8 cellular contexts compared by ENCODE assay signal in the genomic region with DNA sequence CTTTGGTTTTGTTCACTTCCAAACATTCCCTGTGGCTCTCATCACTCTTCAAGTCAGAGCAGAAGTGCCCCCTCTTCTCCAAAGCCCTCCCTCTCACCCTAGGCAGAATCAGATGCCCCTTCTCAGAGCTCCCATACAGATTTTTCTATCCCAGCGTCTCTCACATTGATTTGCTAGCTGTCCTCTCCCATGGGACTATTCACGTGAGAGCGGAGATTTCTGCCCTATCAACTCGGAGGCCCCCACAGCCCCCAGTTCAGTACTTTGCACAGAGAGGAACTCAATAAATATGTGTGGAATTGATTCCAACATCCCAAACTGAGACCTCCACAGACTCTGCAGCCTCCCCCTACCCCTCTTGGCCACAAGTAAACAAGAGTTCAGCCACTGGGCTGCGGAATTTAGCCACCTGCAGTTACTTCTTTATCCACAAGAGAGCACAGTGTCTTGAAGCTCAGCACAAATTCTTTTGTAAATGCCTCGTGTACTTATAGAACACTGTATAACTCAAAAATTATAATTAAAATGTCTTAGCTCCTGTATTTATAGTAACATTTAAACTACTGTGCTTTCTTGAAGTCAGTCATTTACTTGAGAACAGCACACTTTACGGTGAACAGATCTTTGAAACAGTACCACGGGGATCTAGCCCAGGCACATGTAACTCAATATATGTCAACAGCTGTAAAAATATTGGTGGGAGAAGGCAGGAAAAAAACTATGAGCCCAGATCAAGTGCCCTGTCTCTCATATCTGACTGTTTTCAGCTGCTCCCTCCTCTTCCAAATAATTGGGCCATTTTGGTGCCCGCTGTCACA.
DNase-seq lines count a peak whose midpoint lies in the region; ATAC-seq, FAIRE-seq and TF ChIP-seq lines count a peak whose summit lies in the region.

No MANE protein-coding gene starts in this region.

- H3K36me3 ChIP-seq in BLaER1 (peaks cover 5% of the 10 kb centered on the region; the same call in 1 of the 2 replicates), WERI-Rb-1 (no peaks in the 10 kb centered on the region), HepG2 (replicated peaks in 1 of 2; ENCODE audit: control insufficient read depth in 1 of 2, insufficient read depth in 2 of 2, low read length in 2 of 2) (no peaks in the 10 kb centered on the region)

- H3K27ac ChIP-seq in BLaER1 (peak overlapping the region; percentile 49; the same call in 1 of the 2 replicates), WERI-Rb-1 (peak overlapping the region; percentile 86), HepG2 (ENCODE audit: extremely low read length, insufficient read depth, low read length) (no peak overlapping the region)

- H3K4me1 ChIP-seq in BLaER1 (peaks cover 39% of the 10 kb centered on the region), HepG2 (ENCODE audit: insufficient read depth, low read length) (no peaks in the 10 kb centered on the region)

- POLR2A ChIA-PET in HepG2 (lab: Yijun Ruan, JAX) = no interaction called here

- TF ChIP-seq POLR2A in HepG2 (IDR thresholded peaks at IDR 0.05; ENCODE audit: insufficient read depth in 1 of 2, low read depth in 2 of 2, low read length in 2 of 2) = no peak

- no peak overlapping the region for H2AFZ ChIP-seq in HepG2 (ENCODE audit: low read length)

- TF ChIP-seq EP300 in HepG2 (IDR thresholded peaks at IDR 0.05; ENCODE audit: low read depth in 2 of 2, low read length in 2 of 2) = no peak
- TF ChIP-seq EP300 in HepG2 (CRISPR knock-in tag; IDR thresholded peaks at IDR 0.05; ENCODE audit: borderline replicate concordance) = no peak

- CTCF ChIA-PET in HepG2 (lab: Yijun Ruan, JAX; ENCODE audit: low intra/inter-chr PET ratio, low total read pairs) = interaction anchor here (1.3 kb wide), 1 partner anchor 366 kb away, joined by 4 read pairs; no protein-coding TSS in a partner anchor
- CTCF ChIA-PET in activated naive CD4-positive, alpha-beta T cell treated with anti-CD3 and anti-CD28 coated beads, Interleukin-2, amount 10 ng/mL, durations not matched to agents 7 days and 5 days (lab: Charles Lee) = no interaction called here
- CTCF ChIA-PET in activated naive CD4-positive, alpha-beta T cell treated with anti-CD3 and anti-CD28 coated beads for 36 hours (lab: Charles Lee) = interaction anchor here (1.0 kb wide), 1 partner anchor 37 kb away, joined by 4 read pairs; no protein-coding TSS in a partner anchor

- H3K4me3 Mint-ChIP-seq in activated naive CD4-positive, alpha-beta T cell treated with anti-CD3 and anti-CD28 coated beads, Interleukin-2, amount 10 ng/mL, durations not matched to agents 7 days and 5 days = no peak overlapping the region
- H3K4me3 Mint-ChIP-seq in activated naive CD4-positive, alpha-beta T cell treated with anti-CD3 and anti-CD28 coated beads for 36 hours = no peak overlapping the region

- WGBS in HepG2 (ENCODE audit: low lambda C conversion rate) = 39% methylated on average over 9 of the region's 9 CpGs

- peak; percentile 57 for TF ChIP-seq CTCF in LNCaP clone FGC (IDR thresholded peaks at IDR 0.05; ENCODE audit: control insufficient read depth, extremely low read depth, insufficient read depth)
- peak; percentile 66 for TF ChIP-seq CTCF in WERI-Rb-1 (IDR thresholded peaks at IDR 0.05; ENCODE audit: low read depth, low read length)
- peak; percentile 42; the same call in 1 of the 2 replicates for TF ChIP-seq CTCF in HepG2 (CRISPR knock-in tag; IDR thresholded peaks at IDR 0.05)

- in situ Hi-C loops in HepG2 (cut with HindIII; ENCODE audit: extremely low pct_ligation_motif_present, low pct_unique_long_range_greater_than_20kb) = no loop called here

- no peak overlapping the region for H3K27ac Mint-ChIP-seq in activated naive CD4-positive, alpha-beta T cell treated with anti-CD3 and anti-CD28 coated beads, Interleukin-2, amount 10 ng/mL, durations not matched to agents 7 days and 5 days
- no peak overlapping the region for H3K27ac Mint-ChIP-seq in activated naive CD4-positive, alpha-beta T cell treated with anti-CD3 and anti-CD28 coated beads for 36 hours

- H3K9me3 ChIP-seq in BLaER1 = no peaks in the 10 kb centered on the region
- H3K9me3 ChIP-seq in WERI-Rb-1 (ENCODE audit: severe bottlenecking) = no peaks in the 10 kb centered on the region
- H3K9me3 ChIP-seq in HepG2 (ENCODE audit: low read length) = no peaks in the 10 kb centered on the region

- no peaks in the 10 kb centered on the region for H3K4me1 Mint-ChIP-seq in activated naive CD4-positive, alpha-beta T cell treated with anti-CD3 and anti-CD28 coated beads, Interleukin-2, amount 10 ng/mL, durations not matched to agents 7 days and 5 days
- no peaks in the 10 kb centered on the region for H3K4me1 Mint-ChIP-seq in activated naive CD4-positive, alpha-beta T cell treated with anti-CD3 and anti-CD28 coated beads for 36 hours (ENCODE audit: low read depth)

- FAIRE-seq in HepG2 (lab: Jason Lieb, UNC) = peak; percentile 63

- peak overlapping the region; percentile 61 for H3K9ac ChIP-seq in BLaER1
- no peak overlapping the region for H3K9ac ChIP-seq in HepG2 (ENCODE audit: insufficient read depth, low read depth, low read length)

- ATAC-seq in HepG2 (peak; percentile 83), HG02981 (IDR thresholded peaks at IDR 0.05; ENCODE audit: unreplicated experiment) (no peak), HG03565 (IDR thresholded peaks at IDR 0.05; ENCODE audit: unreplicated experiment) (no peak)

- BruUV-seq in HepG2 (replicated peaks; lab: Mats Ljungman, UMichigan) = no TSS peak

- peak; percentile 8 for DNase-seq in LNCaP clone FGC (ENCODE audit: low read depth)
- DNase-seq in WERI-Rb-1 = peak; percentile 47
- DNase-seq in HepG2 (ENCODE audit: low spot score) = peak; percentile 44
- no peak for DNase-seq in activated naive CD4-positive, alpha-beta T cell treated with anti-CD3 and anti-CD28 coated beads, Interleukin-2, amount 10 ng/mL, durations not matched to agents 7 days and 5 days
- no peak for DNase-seq in activated naive CD4-positive, alpha-beta T cell treated with anti-CD3 and anti-CD28 coated beads for 36 hours

- H3K36me3 Mint-ChIP-seq in activated naive CD4-positive, alpha-beta T cell treated with anti-CD3 and anti-CD28 coated beads, Interleukin-2, amount 10 ng/mL, durations not matched to agents 7 days and 5 days = no peaks in the 10 kb centered on the region
- H3K36me3 Mint-ChIP-seq in activated naive CD4-positive, alpha-beta T cell treated with anti-CD3 and anti-CD28 coated beads for 36 hours (ENCODE audit: low read depth) = no peaks in the 10 kb centered on the region

- H3K27me3 Mint-ChIP-seq in activated naive CD4-positive, alpha-beta T cell treated with anti-CD3 and anti-CD28 coated beads, Interleukin-2, amount 10 ng/mL, durations not matched to agents 7 days and 5 days = no peaks in the 10 kb centered on the region
- no peaks in the 10 kb centered on the region for H3K27me3 Mint-ChIP-seq in activated naive CD4-positive, alpha-beta T cell treated with anti-CD3 and anti-CD28 coated beads for 36 hours (ENCODE audit: low read depth)

- intact Hi-C loops in HepG2 (cut with micrococcal nuclease; ENCODE audit: unreplicated experiment) = loop anchor here (5.0 kb wide), 1 partner anchor 366 kb away; no protein-coding TSS in a partner anchor
- intact Hi-C loops in activated naive CD4-positive, alpha-beta T cell treated with anti-CD3 and anti-CD28 coated beads for 36 hours (cut with micrococcal nuclease) = no loop called here

- H3K79me2 ChIP-seq in HepG2 (ENCODE audit: insufficient read depth, low read length) = no peaks in the 10 kb centered on the region

- no peaks in the 10 kb centered on the region for H3K9me3 Mint-ChIP-seq in activated naive CD4-positive, alpha-beta T cell treated with anti-CD3 and anti-CD28 coated beads, Interleukin-2, amount 10 ng/mL, durations not matched to agents 7 days and 5 days
- no peaks in the 10 kb centered on the region for H3K9me3 Mint-ChIP-seq in activated naive CD4-positive, alpha-beta T cell treated with anti-CD3 and anti-CD28 coated beads for 36 hours

- H3K27me3 ChIP-seq in BLaER1 (no peaks in the 10 kb centered on the region), WERI-Rb-1 (ENCODE audit: insufficient read depth, low read depth, severe bottlenecking) (no peaks in the 10 kb centered on the region), HepG2 (ENCODE audit: control insufficient read depth in 1 of 2, insufficient read depth in 2 of 2, low read length in 2 of 2) (peaks cover 0 to 10% of the 10 kb centered on the region in 2 experiments; a peak in 2 of 5 replicates)

- H3K4me3 ChIP-seq in BLaER1 = peak overlapping the region; percentile 22; the same call in 1 of the 2 replicates
- H3K4me3 ChIP-seq in LNCaP clone FGC (ENCODE audit: low read depth, low read length) = no peak overlapping the region
- H3K4me3 ChIP-seq in WERI-Rb-1 (ENCODE audit: low read depth, low read length) = peak overlapping the region; percentile 49
- no peak overlapping the region for H3K4me3 ChIP-seq in HepG2 (replicated peaks in 1 of 3; ENCODE audit: insufficient read depth in 1 of 3, low read depth in 2 of 3, low read length in 3 of 3)

- 0 out of 2 replicates have a peak, but pooled peaks have one; percentile 22 for TF ChIP-seq RAD21 in HepG2 (CRISPR knock-in tag; IDR thresholded peaks at IDR 0.05)

- H3K4me2 ChIP-seq in BLaER1 (peak overlapping the region; percentile 82), HepG2 (ENCODE audit: low read depth, low read length) (no peak overlapping the region)

- H4K20me1 ChIP-seq in BLaER1 = peaks cover 45% of the 10 kb centered on the region
- H4K20me1 ChIP-seq in HepG2 (ENCODE audit: insufficient read depth, low read length) = no peaks in the 10 kb centered on the region

TF ChIP-seq in HepG2, 621 proteins besides CTCF, POLR2A, EP300 and RAD21 (continues in another document):
- TF ChIP-seq RFX3 (CRISPR knock-in tag; IDR thresholded peaks at IDR 0.05) (no peak), ZNF292 (CRISPR knock-in tag; IDR thresholded peaks at IDR 0.05; ENCODE audit: borderline replicate concordance, low read depth) (no peak), RNF2 (conservative IDR thresholded peaks at IDR 0.05; ENCODE audit: low read depth) (no peak), ZNF180 (CRISPR knock-in tag; IDR thresholded peaks at IDR 0.05; ENCODE audit: borderline replicate concordance, low read depth) (no peak), FLYWCH1 (CRISPR knock-in tag; IDR thresholded peaks at IDR 0.05) (no peak), ZMYM2 (CRISPR knock-in tag; IDR thresholded peaks at IDR 0.05) (no peak), STAG1 (CRISPR knock-in tag; IDR thresholded peaks at IDR 0.05) (peak; percentile 21; the same call in 1 of the 2 replicates), SIX1 (CRISPR knock-in tag; IDR thresholded peaks at IDR 0.05; ENCODE audit: borderline replicate concordance) (no peak), SMC3 (IDR thresholded peaks at IDR 0.05; ENCODE audit: low read length) (peak; percentile 22; the same call in 1 of the 2 replicates), MEIS2 (CRISPR knock-in tag; IDR thresholded peaks at IDR 0.05) (no peak)
- TF ChIP-seq, protein P1, sequence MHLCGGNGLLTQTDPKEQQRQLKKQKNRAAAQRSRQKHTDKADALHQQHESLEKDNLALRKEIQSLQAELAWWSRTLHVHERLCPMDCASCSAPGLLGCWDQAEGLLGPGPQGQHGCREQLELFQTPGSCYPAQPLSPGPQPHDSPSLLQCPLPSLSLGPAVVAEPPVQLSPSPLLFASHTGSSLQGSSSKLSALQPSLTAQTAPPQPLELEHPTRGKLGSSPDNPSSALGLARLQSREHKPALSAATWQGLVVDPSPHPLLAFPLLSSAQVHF (CRISPR knock-in tag; IDR thresholded peaks at IDR 0.05) = no peak

Comparison
In these comparisons a context has a peak if more than half of its experiments do, and no peak if none do; other contexts are left out.
1. H3K4me3 ChIP-seq: peak in BLaER1 (single experiment) and WERI-Rb-1 (single experiment); none in LNCaP clone FGC (single experiment) and HepG2 (0 of 3).
2. DNase-seq: peak in LNCaP clone FGC (single experiment), WERI-Rb-1 (single experiment) and HepG2 (single experiment); none in activated naive CD4-positive, alpha-beta T cell treated with anti-CD3 and anti-CD28 coated beads, Interleukin-2, amount 10 ng/mL, durations not matched to agents 7 days and 5 days (single experiment) and activated naive CD4-positive, alpha-beta T cell treated with anti-CD3 and anti-CD28 coated beads for 36 hours (single experiment).
3. Peak in every context shown above with its lines, with median percentiles within 50 percentile points of each other: CTCF ChIP-seq.